Comparison of ENCODE assay signal across 15 cellular contexts in genomic region chr11:12686246-12687060, GRCh38. TPM values are rescaled to one million over a fixed set of nuclear protein-coding genes. Genes with fewer than 3 reads are reported as not detected.
A peak's percentile ranks its signal among the peaks of the same experiment; 100 is the strongest.
DNase-seq lines count a peak whose midpoint lies in the region; ATAC-seq and TF ChIP-seq lines count a peak whose summit lies in the region.
"Had no signal": no experiment of that assay in that cellular context is flagged by ENCODE, and none has a peak within 500 bp of the region (broad histone marks: within the 10 kb centered on the region; RNA-seq: fewer than 3 reads in every experiment).

No MANE protein-coding gene starts in this region.

- no peak overlapping the region for H3K9ac ChIP-seq in IMR-90 (ENCODE audit: low read depth, low read length)

- H3K9me1 ChIP-seq in IMR-90 (ENCODE audit: insufficient read depth, low read length): peaks cover 69% of the 10 kb centered on the region

- POLR2A ChIA-PET in IMR-90 (lab: Charles Lee; ENCODE audit: unreplicated experiment): no interaction called here

- no peak for TF ChIP-seq RAD21 in IMR-90 (IDR thresholded peaks at IDR 0.05; ENCODE audit: low read length)

- H3K36me3 ChIP-seq in IMR-90 (ENCODE audit: control insufficient read depth, insufficient read depth, low read length) (peaks cover 3% of the 10 kb centered on the region), ascending aorta (no peaks in the 10 kb centered on the region), transverse colon (no peaks in the 10 kb centered on the region)
- H3K36me3 ChIP-seq: neutrophil, sigmoid colon had no signal

- H2BK5ac ChIP-seq in IMR-90 (ENCODE audit: low read depth, low read length, poor library complexity, severe bottlenecking): peak overlapping the region; percentile 74

- peak overlapping the region; percentile 87 for H3K23ac ChIP-seq in IMR-90 (ENCODE audit: low read depth, low read length)

- H3K27ac Mint-ChIP-seq in mesothelial cell of epicardium: peak overlapping the region; percentile 94

- no TSS peak for BruUV-seq in IMR-90 (replicated peaks; lab: Mats Ljungman, UMichigan)

- in situ Hi-C loops in IMR-90 (cut with MboI; ENCODE audit: low sequenced_read_pairs) (no loop called here), transverse colon (cut with MboI; ENCODE audit: low pct_ligation_motif_present in 1 of 4, low pct_unique_long_range_greater_than_20kb in 1 of 4, low sequenced_read_pairs in 3 of 4) (loop anchor here in 2 of 4 donors (25.0 kb wide), 1 partner anchor 201 kb away; no protein-coding TSS in a partner anchor)

- H2BK15ac ChIP-seq in IMR-90 (ENCODE audit: low read depth, low read length): peak overlapping the region; percentile 95; the same call in 2 of the 3 replicates

- peaks cover 0 to 90% of the 10 kb centered on the region in 2 experiments; a peak in 2 of 4 replicates for H3K79me1 ChIP-seq in IMR-90 (ENCODE audit: low read depth in 1 of 2, low read length in 2 of 2)

- H3K27me3 ChIP-seq in IMR-90 (ENCODE audit: control insufficient read depth, insufficient read depth, low read length) (no peaks in the 10 kb centered on the region), ascending aorta (no peaks in the 10 kb centered on the region), transverse colon (no peaks in the 10 kb centered on the region)
- H3K27me3 ChIP-seq: body of pancreas, sigmoid colon had no signal

- no peak for TF ChIP-seq EP300 in transverse colon (IDR thresholded peaks at IDR 0.05; ENCODE audit: low read depth)

- CTCF ChIA-PET in IMR-90 (lab: Yijun Ruan, JAX): interaction anchor here (0.5 kb wide), 1 partner anchor 103 kb away, joined by 10 read pairs; no protein-coding TSS in a partner anchor

- WGBS in IMR-90 (ENCODE audit: extremely low coverage in 2 of 2, insufficient read length in 1 of 2), 2 experiments: no CpG with 5 or more reads among the region's 2 CpGs
- WGBS in transverse colon (ENCODE audit: low coverage in 1 of 2), 2 donors: 79% methylated on average over 2 of the region's 2 CpGs; no CpG with 5 or more reads in 1 of the 2 donors

- dilution Hi-C loops in IMR-90 (cut with HindIII; ENCODE audit: low sequenced_read_pairs, unreplicated experiment): loop anchor here (25.0 kb wide), 1 partner anchor 201 kb away; no protein-coding TSS in a partner anchor

- intact Hi-C loops in IMR-90 (cut with micrococcal nuclease) (no loop called here), ascending aorta (cut with DNase I) (loop anchor here (10.0 kb wide), 1 partner anchor 588 kb away; the partner anchor contains the start of gene BMAL1), transverse colon (cut with DNase I; ENCODE audit: low total_unique reads) (loop anchor here (5.0 kb wide), 1 partner anchor 201 kb away; no protein-coding TSS in a partner anchor)

- ATAC-seq in IMR-90 (ENCODE audit: low read depth): no peak
- ATAC-seq in HG03521 (IDR thresholded peaks at IDR 0.05; ENCODE audit: unreplicated experiment): no peak
- ATAC-seq: body of pancreas had no signal

- H3K4me1 ChIP-seq in IMR-90 (ENCODE audit: control insufficient read depth, insufficient read depth, low read length) (peaks cover 59% of the 10 kb centered on the region), ascending aorta (peaks cover 4 to 33% of the 10 kb centered on the region in 2 donors), transverse colon (peaks cover 31 to 78% (median 40%) of the 10 kb centered on the region in 4 donors)

- H4K8ac ChIP-seq in IMR-90 (ENCODE audit: low read depth in 2 of 2, low read length in 2 of 2): peak overlapping the region; percentile 20 to 57; a peak in 2 of 4 replicates

- H2AK9ac ChIP-seq in IMR-90 (replicated peaks; ENCODE audit: low read depth, low read length, poor library complexity): peak overlapping the region; percentile 33

- peak overlapping the region; percentile 94 for H2BK20ac ChIP-seq in IMR-90 (ENCODE audit: low read depth, low read length)

- H3K9me3 ChIP-seq in IMR-90 (ENCODE audit: control insufficient read depth, insufficient read depth, low read length) (no peaks in the 10 kb centered on the region), ascending aorta (no peaks in the 10 kb centered on the region), transverse colon (no peaks in the 10 kb centered on the region)
- H3K9me3 ChIP-seq: body of pancreas, neutrophil, sigmoid colon had no signal

- H3K4me1 Mint-ChIP-seq in mesothelial cell of epicardium: peaks cover 99% of the 10 kb centered on the region

- peak overlapping the region; percentile 94 for H3K4ac ChIP-seq in IMR-90 (ENCODE audit: low read depth, low read length)

- TF ChIP-seq CTCF in IMR-90 (conservative IDR thresholded peaks at IDR 0.05; ENCODE audit: low read depth, low read length): no peak
- TF ChIP-seq CTCF in ascending aorta (IDR thresholded peaks at IDR 0.05): no peak
- no peak for TF ChIP-seq CTCF in mesothelial cell of epicardium (IDR thresholded peaks at IDR 0.05; ENCODE audit: unreplicated experiment)
- no peak for TF ChIP-seq CTCF in transverse colon (IDR thresholded peaks at IDR 0.05)

- H3K56ac ChIP-seq in IMR-90 (ENCODE audit: extremely low read depth, insufficient read depth, low read length): peak overlapping the region; percentile 52; the same call in 1 of the 2 replicates

- no peak overlapping the region for H3K4me3 Mint-ChIP-seq in mesothelial cell of epicardium

- no peak overlapping the region for H2AFZ ChIP-seq in IMR-90 (replicated peaks; ENCODE audit: low read length, poor library complexity)

- peak overlapping the region; percentile 93 for H3K14ac ChIP-seq in IMR-90 (replicated peaks; ENCODE audit: low read depth, low read length)

- H3K36me3 Mint-ChIP-seq in mesothelial cell of epicardium: no peaks in the 10 kb centered on the region

- peaks cover 94% of the 10 kb centered on the region for H4K20me1 ChIP-seq in IMR-90 (ENCODE audit: insufficient read depth, low read length)

- peak overlapping the region; percentile 63 for H3K4me2 ChIP-seq in IMR-90 (ENCODE audit: low read depth, low read length)

- H3K4me3 ChIP-seq in IMR-90 (ENCODE audit: insufficient read depth, low read depth, low read length) (no peak overlapping the region), ascending aorta (no peak overlapping the region), transverse colon (no peak overlapping the region)
- H3K4me3 ChIP-seq: body of pancreas, lung, sigmoid colon had no signal

- H2AK5ac ChIP-seq in IMR-90 (ENCODE audit: low read depth, low read length): peak overlapping the region; percentile 68

- H4K5ac ChIP-seq in IMR-90 (ENCODE audit: low read depth, low read length): peak overlapping the region; percentile 57

- TF ChIP-seq POLR2A in IMR-90 (IDR thresholded peaks at IDR 0.05; ENCODE audit: low read depth, low read length): no peak
- no peak for TF ChIP-seq POLR2A in transverse colon (IDR thresholded peaks at IDR 0.05)

- DNase-seq in IMR-90 (no peak), ascending aorta (ENCODE audit: low spot score in 2 of 2) (no peak), mesothelial cell of epicardium (ENCODE audit: low spot score in 2 of 2, unreplicated experiment in 2 of 2) (no peak), transverse colon (no peak), medulla oblongata (ENCODE audit: extremely low spot score) (no peak), AML-193 (lab: John Stamatoyannopoulos, UW) (no peak)
- DNase-seq: body of pancreas; DMS79; NCI-H1417; NCI-H345; sigmoid colon; stimulated activated CD4-positive, alpha-beta T cell treated with anti-CD3 and anti-CD28 coated beads, Interleukin-4, amount 100 ng/mL, for 4 hours had no signal

- H2BK120ac ChIP-seq in IMR-90 (ENCODE audit: low read depth, low read length): peak overlapping the region; percentile 92

- peak overlapping the region; percentile 69 for H4K91ac ChIP-seq in IMR-90 (ENCODE audit: insufficient read depth, low read depth, low read length)

- H3K18ac ChIP-seq in IMR-90 (ENCODE audit: low read depth, low read length): peak overlapping the region; percentile 67; the same call in 1 of the 2 replicates

- H3K9me3 Mint-ChIP-seq in mesothelial cell of epicardium: no peaks in the 10 kb centered on the region

- H3K27ac ChIP-seq in IMR-90 (ENCODE audit: insufficient read depth, low read length) (peak overlapping the region; percentile 48), ascending aorta (peak overlapping the region; percentile 71 to 83), transverse colon (peak overlapping the region in 3 of 4 donors; percentile 74 to 78 (median 76))
- H3K27ac ChIP-seq: neutrophil, sigmoid colon had no signal

- no peaks in the 10 kb centered on the region for H3K27me3 Mint-ChIP-seq in mesothelial cell of epicardium (ENCODE audit: low read depth)

TF ChIP-seq in IMR-90, 13 proteins besides CTCF, POLR2A, EP300 and RAD21:
- no peak for TF ChIP-seq NFE2L2 (IDR thresholded peaks at IDR 0.05; ENCODE audit: low read depth, low read length)
- no peak for TF ChIP-seq RCOR1 (IDR thresholded peaks at IDR 0.05; ENCODE audit: insufficient replicate concordance, low read length)
- no peak for TF ChIP-seq MAFK (IDR thresholded peaks at IDR 0.05; ENCODE audit: low read depth, low read length)
- no peak for TF ChIP-seq CHD1 (IDR thresholded peaks at IDR 0.05; ENCODE audit: low read depth, low read length)
- TF ChIP-seq BHLHE40 (IDR thresholded peaks at IDR 0.05; ENCODE audit: low read depth, low read length): no peak
- TF ChIP-seq CEBPB (IDR thresholded peaks at IDR 0.05; ENCODE audit: low read depth, low read length): no peak
- no peak for TF ChIP-seq ELK1 (IDR thresholded peaks at IDR 0.05; ENCODE audit: borderline replicate concordance, low read depth, low read length)
- no peak for TF ChIP-seq FOS (IDR thresholded peaks at IDR 0.05; ENCODE audit: low read depth, low read length)
- no peak for TF ChIP-seq MXI1 (IDR thresholded peaks at IDR 0.05; ENCODE audit: borderline replicate concordance, low read depth, low read length)
- no peak for TF ChIP-seq RFX5 (IDR thresholded peaks at IDR 0.05; ENCODE audit: low read depth, low read length)
TF ChIP-seq in IMR-90: peak in this region for 0.

RNA-seq across cellular contexts. Expression of gene TEAD1, which starts 12.2 kb away (rescaled TPM):
- 69.2 and 95.5 TPM in 2 replicates for total RNA-seq in IMR-90 (2012; rRNA removed)
- polyA plus RNA-seq in IMR-90 (2012; rRNA removed): 45.4 and 51.8 TPM in 2 replicates
- 15.4 and 16.1 TPM in 2 replicates for polyA plus RNA-seq in IMR-90 (2012; cell fraction: cytosol; rRNA removed)
- polyA plus RNA-seq in IMR-90 (2012; cell fraction: nucleus; rRNA removed; ENCODE audit: low replicate concordance): 38.7 and 130 TPM in 2 replicates
- total RNA-seq in ascending aorta: 112 TPM
- total RNA-seq in mesothelial cell of epicardium: 156 to 163 TPM (median 161 TPM) in 3 replicates
- total RNA-seq in transverse colon: 100 to 1,000 TPM in 1 of 4 donors, 10 to 100 TPM in 3; 46.4 to 214 (median 61.2) TPM
